Comparison of ENCODE assay signal across 16 cellular contexts in the genomic region with DNA sequence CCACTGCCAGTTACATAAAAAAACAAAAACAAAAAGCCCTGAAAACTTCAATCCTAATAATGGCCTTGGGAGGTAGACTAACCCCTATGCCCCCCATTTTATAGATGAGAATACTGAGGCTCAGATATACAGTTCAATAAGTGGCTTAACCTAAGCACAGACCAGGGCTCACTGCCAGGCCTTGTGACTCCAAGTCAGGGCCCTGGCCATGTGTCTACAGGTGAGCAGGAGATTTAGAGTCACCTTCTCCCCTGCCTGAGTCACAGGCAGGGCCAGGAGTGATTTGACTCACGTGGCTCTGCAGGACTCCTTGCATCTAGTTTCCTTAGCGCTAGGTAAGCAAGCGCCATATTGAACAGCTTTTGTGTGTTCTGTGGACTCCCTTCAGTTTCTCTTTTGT.
"Had no signal": no experiment of that assay in that cellular context is flagged by ENCODE, and none has a peak within 500 bp of the region (broad histone marks: within the 10 kb centered on the region; RNA-seq: fewer than 3 reads in every experiment).

No MANE protein-coding gene starts in this region.

- H3K27ac ChIP-seq: hepatocyte, lower lobe of right lung, SJCRH30, thoracic aorta, upper lobe of left lung had no signal

- H3K36me3 ChIP-seq: adrenal gland, lower lobe of right lung, SJCRH30, thoracic aorta, upper lobe of left lung had no signal

- H3K4me3 ChIP-seq: adrenal gland, hepatocyte, lower lobe of right lung, SJCRH30, thoracic aorta, upper lobe of left lung had no signal

- H3K27ac Mint-ChIP-seq: activated CD4-positive, alpha-beta T cell treated with anti-CD3 and anti-CD28 coated beads, Interleukin-2, amount 10 ng/mL, durations not matched to agents 7 days and 5 days; activated naive CD4-positive, alpha-beta T cell treated with anti-CD3 and anti-CD28 coated beads for 36 hours; progenitor cell of endocrine pancreas had no signal

- H3K27me3 ChIP-seq: adrenal gland, hepatocyte, SJCRH30, upper lobe of left lung had no signal

- H3K9me3 ChIP-seq: adrenal gland, lower lobe of right lung, SJCRH30, thoracic aorta, upper lobe of left lung had no signal

- H3K9me3 Mint-ChIP-seq: activated CD4-positive, alpha-beta T cell treated with anti-CD3 and anti-CD28 coated beads, Interleukin-2, amount 10 ng/mL, durations not matched to agents 7 days and 5 days; activated naive CD4-positive, alpha-beta T cell treated with anti-CD3 and anti-CD28 coated beads for 36 hours had no signal

- DNase-seq: activated CD4-positive, alpha-beta T cell treated with anti-CD3 and anti-CD28 coated beads, Interleukin-2, amount 10 ng/mL, durations not matched to agents 7 days and 5 days; activated naive CD4-positive, alpha-beta T cell treated with anti-CD3 and anti-CD28 coated beads for 36 hours; activated T-cell treated with anti-CD3 and anti-CD28 coated beads, Interleukin-2, amount 50 U/mL, for 1 hour; adrenal gland; dermis blood vessel endothelial cell; effector memory CD4-positive, alpha-beta T cell; left colon; lower lobe of right lung; SJCRH30; stimulated activated CD4-positive, alpha-beta T cell treated with anti-CD3 and anti-CD28 coated beads, Interleukin-12 subunit alpha, Interleukin-12 subunit beta, amount 100 ng/mL, for 4 hours; stimulated activated CD4-positive, alpha-beta T cell treated with anti-CD3 and anti-CD28 coated beads, Interleukin-2, amount 100 ng/mL, for 24 hours; T1000; upper lobe of left lung had no signal

- ATAC-seq: left colon, lower lobe of right lung had no signal

- H3K4me3 Mint-ChIP-seq: activated CD4-positive, alpha-beta T cell treated with anti-CD3 and anti-CD28 coated beads, Interleukin-2, amount 10 ng/mL, durations not matched to agents 7 days and 5 days; activated naive CD4-positive, alpha-beta T cell treated with anti-CD3 and anti-CD28 coated beads for 36 hours had no signal
